In genomic region chr10:30505543-30506298, GRCh38 we compare ENCODE assay signal across 14 cellular contexts.
DNase-seq lines count a peak whose midpoint lies in the region; ATAC-seq and TF ChIP-seq lines count a peak whose summit lies in the region.
"Had no signal": no experiment of that assay in that cellular context is flagged by ENCODE, and none has a peak within 500 bp of the region (broad histone marks: within the 10 kb centered on the region; RNA-seq: fewer than 3 reads in every experiment).

No MANE protein-coding gene starts in this region.

- no peaks in the 10 kb centered on the region for H3K9me3 ChIP-seq in right cardiac atrium (ENCODE audit: control insufficient read depth, low read length)
- H3K9me3 ChIP-seq in T-helper 17 cell (ENCODE audit: control insufficient read depth, low read length, poor library complexity, severe bottlenecking): no peaks in the 10 kb centered on the region
- no peaks in the 10 kb centered on the region for H3K9me3 ChIP-seq in PC-3 (ENCODE audit: low read length)
- H3K9me3 ChIP-seq in WERI-Rb-1 (ENCODE audit: severe bottlenecking): no peaks in the 10 kb centered on the region

- TF ChIP-seq CTCF in PC-3 (conservative IDR thresholded peaks at IDR 0.05; ENCODE audit: low read depth, low read length) (no peak), foreskin keratinocyte (conservative IDR thresholded peaks at IDR 0.05) (no peak), WERI-Rb-1 (IDR thresholded peaks at IDR 0.05; ENCODE audit: low read depth, low read length) (no peak)

- no peaks in the 10 kb centered on the region for H3F3A ChIP-seq in PC-3 (ENCODE audit: low read length, unreplicated experiment)

- H3K4me3 Mint-ChIP-seq in T-helper 17 cell (no peak overlapping the region), naive B cell (peak overlapping the region; percentile 46 to 85 (median 61))
- H3K4me3 Mint-ChIP-seq: activated T-cell treated with anti-CD3 and anti-CD28 coated beads, Interleukin-2, amount 50 U/mL, for 72 hours had no signal

- CTCF ChIA-PET in PC-3 (lab: Charles Lee): no interaction called here

- 81% methylated on average over 8 of the region's 8 CpGs for WGBS in right cardiac atrium

- H3K27ac ChIP-seq in right cardiac atrium (ENCODE audit: low read length) (no peak overlapping the region), PC-3 (ENCODE audit: low read length) (no peak overlapping the region), foreskin keratinocyte (no peak overlapping the region), WERI-Rb-1 (no peak overlapping the region)
- H3K27ac ChIP-seq: PC-9 had no signal

- H2AFZ ChIP-seq in PC-3 (ENCODE audit: low read length): no peak overlapping the region
- H2AFZ ChIP-seq: PC-9 had no signal

- H3K79me2 ChIP-seq in PC-3 (ENCODE audit: low read length): no peaks in the 10 kb centered on the region

- peaks cover 2% of the 10 kb centered on the region for H3K4me1 ChIP-seq in right cardiac atrium (ENCODE audit: control insufficient read depth, insufficient read depth, low read length)
- H3K4me1 ChIP-seq in PC-3 (ENCODE audit: insufficient read depth, low read length): peaks cover 13% of the 10 kb centered on the region
- H3K4me1 ChIP-seq in foreskin keratinocyte: no peaks in the 10 kb centered on the region

- H4K20me1 ChIP-seq in PC-3 (ENCODE audit: low read length): no peaks in the 10 kb centered on the region

- peaks cover 0 to 2% (median 0%) of the 10 kb centered on the region in 7 donors for H3K9me3 Mint-ChIP-seq in naive B cell
- H3K9me3 Mint-ChIP-seq: activated T-cell treated with anti-CD3 and anti-CD28 coated beads, Interleukin-2, amount 50 U/mL, for 72 hours; naive thymus-derived CD8-positive, alpha-beta T cell had no signal

- DNase-seq in left ventricle myocardium superior (no peak), right cardiac atrium (no peak), T-helper 17 cell (no peak), naive B cell (peak; percentile 67), PC-3 (no peak), foreskin keratinocyte (no peak), WERI-Rb-1 (no peak)
- DNase-seq: activated T-cell treated with anti-CD3 and anti-CD28 coated beads, Interleukin-2, amount 50 U/mL, for 72 hours; DMS79; kidney; naive thymus-derived CD8-positive, alpha-beta T cell; NCI-H2081 treated with DMSO at 0.1 percent for 48 hours; PC-9 had no signal

- no peaks in the 10 kb centered on the region for H3K36me3 ChIP-seq in PC-3 (ENCODE audit: low read depth, low read length)
- no peaks in the 10 kb centered on the region for H3K36me3 ChIP-seq in WERI-Rb-1

- H3K4me3 ChIP-seq in right cardiac atrium (ENCODE audit: low read length): no peak overlapping the region
- no peak overlapping the region for H3K4me3 ChIP-seq in PC-3 (ENCODE audit: low read length)
- no peak overlapping the region for H3K4me3 ChIP-seq in WERI-Rb-1 (ENCODE audit: low read depth, low read length)
- H3K4me3 ChIP-seq: PC-9 had no signal

- H3K36me3 Mint-ChIP-seq in T-helper 17 cell (ENCODE audit: low read depth) (no peaks in the 10 kb centered on the region), naive B cell (no peaks in the 10 kb centered on the region)
- H3K36me3 Mint-ChIP-seq: naive thymus-derived CD8-positive, alpha-beta T cell had no signal

- H3K27me3 Mint-ChIP-seq in T-helper 17 cell: no peaks in the 10 kb centered on the region
- H3K27me3 Mint-ChIP-seq in naive B cell: no peaks in the 10 kb centered on the region

- intact Hi-C loops in left ventricle myocardium superior (cut with micrococcal nuclease) (no loop called here), right cardiac atrium (cut with DNase I) (no loop called here), PC-3 (cut with micrococcal nuclease) (no loop called here)

- ATAC-seq in left ventricle myocardium superior (peak; percentile 63), right cardiac atrium (no peak), T-helper 17 cell (peak; percentile 48), naive B cell (ENCODE audit: low read depth in 2 of 2) (peak; percentile 70 to 78), GM18519 (IDR thresholded peaks at IDR 0.05; ENCODE audit: low FRiP score, unreplicated experiment) (no peak), PC-3 (no peak), foreskin keratinocyte (no peak)
- ATAC-seq: activated T-cell treated with anti-CD3 and anti-CD28 coated beads, Interleukin-2, amount 50 U/mL, for 72 hours; naive thymus-derived CD8-positive, alpha-beta T cell had no signal

- BruUV-seq in PC-3 (replicated peaks; lab: Mats Ljungman, UMichigan): no TSS peak

- no peak overlapping the region for H3K9ac ChIP-seq in PC-3 (ENCODE audit: low read length)

- H3K27ac Mint-ChIP-seq in T-helper 17 cell: no peak overlapping the region
- peak overlapping the region; percentile 77 to 98 (median 92) for H3K27ac Mint-ChIP-seq in naive B cell
- H3K27ac Mint-ChIP-seq: activated T-cell treated with anti-CD3 and anti-CD28 coated beads, Interleukin-2, amount 50 U/mL, for 72 hours had no signal

- no peaks in the 10 kb centered on the region for H3K9me2 ChIP-seq in PC-3 (replicated peaks; ENCODE audit: low read length)

- H3K27me3 ChIP-seq in right cardiac atrium (ENCODE audit: control insufficient read depth, insufficient read depth) (no peaks in the 10 kb centered on the region), PC-3 (ENCODE audit: low read length) (no peaks in the 10 kb centered on the region), foreskin keratinocyte (peaks cover 17% of the 10 kb centered on the region), WERI-Rb-1 (ENCODE audit: insufficient read depth, low read depth, severe bottlenecking) (no peaks in the 10 kb centered on the region)

- POLR2A ChIA-PET in PC-3 (lab: Charles Lee; ENCODE audit: unreplicated experiment): no interaction called here

- peaks cover 25% of the 10 kb centered on the region for H3K4me1 Mint-ChIP-seq in T-helper 17 cell
- H3K4me1 Mint-ChIP-seq in naive B cell: peaks cover 39 to 80% (median 56%) of the 10 kb centered on the region in 3 donors

- no peak overlapping the region for H3K4me2 ChIP-seq in PC-3 (ENCODE audit: low read length)
- H3K4me2 ChIP-seq: PC-9 had no signal

Comparison
In these comparisons a context has a peak if more than half of its experiments do, and no peak if none do; other contexts are left out.
1. ATAC-seq: peak in left ventricle myocardium superior (single experiment), T-helper 17 cell (single experiment) and naive B cell (2 of 2); none in right cardiac atrium (0 of 2), GM18519 (single experiment), PC-3 (single experiment) and foreskin keratinocyte (single experiment).